In the genomic region with DNA sequence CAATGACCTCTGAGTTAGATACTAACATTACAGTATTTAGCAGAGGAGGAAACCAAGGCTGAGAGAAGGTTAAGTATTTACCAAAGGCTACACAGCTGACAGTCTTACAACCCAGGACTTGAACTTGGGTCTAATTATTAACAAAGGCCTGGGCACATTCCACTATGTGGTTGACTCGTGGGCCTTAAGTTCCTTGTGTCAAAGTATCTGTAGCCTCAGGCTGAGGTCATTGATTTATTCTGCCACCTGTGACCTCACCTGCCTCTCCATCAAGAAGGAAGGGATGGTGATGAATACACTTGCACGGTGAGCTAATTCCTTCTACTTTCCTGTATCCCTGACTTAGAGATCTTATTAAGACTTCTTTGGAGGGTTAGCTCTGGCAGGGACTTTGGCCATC, we compare ENCODE assay signal across 12 cellular contexts. TPM values are rescaled to one million over a fixed set of nuclear protein-coding genes. Genes with fewer than 3 reads are reported as not detected.
DNase-seq lines count a peak whose midpoint lies in the region; ATAC-seq and FAIRE-seq lines count a peak whose summit lies in the region.
"Had no signal": no experiment of that assay in that cellular context is flagged by ENCODE, and none has a peak within 500 bp of the region (broad histone marks: within the 10 kb centered on the region; RNA-seq: fewer than 3 reads in every experiment).

No MANE protein-coding gene starts in this region.

- no peak overlapping the region for H2BK12ac ChIP-seq in trophoblast cell (ENCODE audit: low read length)

- H3K4me2 ChIP-seq in trophoblast cell (ENCODE audit: low read length) = no peak overlapping the region

- no peak overlapping the region for H4K8ac ChIP-seq in trophoblast cell (ENCODE audit: low read depth, low read length)

- no peaks in the 10 kb centered on the region for H3K36me3 ChIP-seq in trophoblast cell (ENCODE audit: control insufficient read depth in 1 of 2, insufficient read depth in 2 of 2, low read length in 2 of 2)

- no peak overlapping the region for H3K9ac ChIP-seq in trophoblast cell (ENCODE audit: low read length)

- H2BK120ac ChIP-seq in trophoblast cell (ENCODE audit: insufficient read depth, low read length, poor library complexity) = no peak overlapping the region

- no peak overlapping the region for H3K14ac ChIP-seq in trophoblast cell (ENCODE audit: low read length)

- no CpG with 5 or more reads among the region's 2 CpGs for WGBS in trophoblast cell (ENCODE audit: extremely low coverage, insufficient coverage, insufficient read length)

- H4K12ac ChIP-seq in trophoblast cell (ENCODE audit: low read depth, low read length) = no peak overlapping the region

- peak; percentile 97 for FAIRE-seq in RCC 7860 (lab: Jason Lieb, UNC)

- H2AFZ ChIP-seq in trophoblast cell (ENCODE audit: insufficient read depth, low read length, poor library complexity) = no peak overlapping the region

- H3K27ac ChIP-seq in trophoblast cell (ENCODE audit: low read depth, low read length) = no peak overlapping the region
- no peak overlapping the region for H3K27ac ChIP-seq in caudate nucleus (ENCODE audit: low read depth, low read length)
- H3K27ac ChIP-seq: coronary artery had no signal

- H3K4me1 ChIP-seq in trophoblast cell (ENCODE audit: control insufficient read depth in 1 of 2, insufficient read depth in 2 of 2, low read length in 2 of 2) = no peaks in the 10 kb centered on the region

- H3K23ac ChIP-seq in trophoblast cell (ENCODE audit: low read length) = no peak overlapping the region

- no peak overlapping the region for H3K4me3 ChIP-seq in trophoblast cell (ENCODE audit: low read depth, low read length)
- H3K4me3 ChIP-seq: coronary artery had no signal

- H3K4ac ChIP-seq in trophoblast cell (ENCODE audit: low read depth, low read length) = no peak overlapping the region

- DNase-seq in RCC 7860 (ENCODE audit: low spot score) (peak; percentile 88), SIG-M5 (lab: John Stamatoyannopoulos, UW) (no peak), trophoblast cell (no peak), caudate nucleus (lab: John Stamatoyannopoulos, UW) (no peak), NCI-H345 (lab: John Stamatoyannopoulos, UW) (no peak)
- DNase-seq: DMS79; naive thymus-derived CD8-positive, alpha-beta T cell; NCI-H446 treated with DMSO at 0.1 percent for 48 hours had no signal

- no peaks in the 10 kb centered on the region for H3K9me3 ChIP-seq in trophoblast cell (ENCODE audit: insufficient read depth, low read depth, low read length)

- no peak overlapping the region for H3K18ac ChIP-seq in trophoblast cell (ENCODE audit: low read length)

- ATAC-seq in GM18502 (IDR thresholded peaks at IDR 0.05; ENCODE audit: poor library complexity, unreplicated experiment) (peak; percentile 70), GM21381 (IDR thresholded peaks at IDR 0.05; ENCODE audit: unreplicated experiment) (peak; percentile 94), HG02981 (IDR thresholded peaks at IDR 0.05; ENCODE audit: unreplicated experiment) (peak; percentile 93)
- ATAC-seq: naive thymus-derived CD8-positive, alpha-beta T cell had no signal

- H3K79me2 ChIP-seq in trophoblast cell (ENCODE audit: control insufficient read depth, insufficient read depth, low read length, poor library complexity) = no peaks in the 10 kb centered on the region

- no peaks in the 10 kb centered on the region for H3K79me1 ChIP-seq in trophoblast cell (ENCODE audit: low read length)

- no peak overlapping the region for H2AK5ac ChIP-seq in trophoblast cell (ENCODE audit: low read length)

- H3K27me3 ChIP-seq in trophoblast cell (ENCODE audit: insufficient read depth, low read length) = no peaks in the 10 kb centered on the region

- no peak overlapping the region for H4K91ac ChIP-seq in trophoblast cell (ENCODE audit: low read depth, low read length)

- no peak overlapping the region for H2BK5ac ChIP-seq in trophoblast cell (ENCODE audit: low read depth, low read length, poor library complexity)

RNA-seq across cellular contexts. Expression of gene LRRC58, which starts 19.8 kb away (rescaled TPM):
- polyA plus RNA-seq in trophoblast cell (2013) = 8.5 and 8.8 TPM in 2 replicates
